In the genomic region with DNA sequence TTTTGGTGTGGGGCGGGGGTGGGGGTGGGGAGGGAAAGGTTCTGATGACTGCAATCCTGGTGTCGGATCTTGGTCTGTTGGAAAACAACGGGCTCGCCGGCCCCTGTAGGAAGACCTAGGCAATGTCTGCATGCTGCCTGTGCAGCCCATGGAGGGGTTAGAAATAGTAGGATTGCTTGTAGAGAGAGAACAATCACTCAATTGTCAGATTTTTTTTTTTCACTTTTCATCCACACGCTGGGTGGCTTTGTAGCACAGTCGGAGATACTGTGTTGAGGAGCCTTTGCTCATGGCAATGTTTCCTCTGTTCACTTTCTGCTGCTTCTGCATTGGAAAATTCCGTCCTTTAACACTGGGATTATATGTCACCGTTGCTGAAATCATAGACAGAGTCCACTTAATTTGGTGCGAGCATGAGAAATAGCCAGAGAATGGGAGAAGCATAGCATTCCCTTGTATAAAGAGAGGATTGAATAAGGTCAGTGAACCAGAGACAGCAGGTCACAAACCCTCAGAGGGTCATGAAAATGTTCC, we compare ENCODE assay signal across 16 cellular contexts.
DNase-seq lines count a peak whose midpoint lies in the region; ATAC-seq and TF ChIP-seq lines count a peak whose summit lies in the region.
"Had no signal": no experiment of that assay in that cellular context is flagged by ENCODE, and none has a peak within 500 bp of the region (broad histone marks: within the 10 kb centered on the region; RNA-seq: fewer than 3 reads in every experiment).

No MANE protein-coding gene starts in this region.

- no peak for TF ChIP-seq POLR2A in transverse colon (IDR thresholded peaks at IDR 0.05)
- TF ChIP-seq POLR2A in testis (IDR thresholded peaks at IDR 0.05), result no peak

- H3K36me3 ChIP-seq in right atrium auricular region (no peaks in the 10 kb centered on the region), neural progenitor cell (no peaks in the 10 kb centered on the region), transverse colon (no peaks in the 10 kb centered on the region), testis (ENCODE audit: low read depth, missing control alignments) (no peaks in the 10 kb centered on the region)

- H3K9me3 ChIP-seq in right atrium auricular region (no peaks in the 10 kb centered on the region), neural progenitor cell (ENCODE audit: low read depth) (no peaks in the 10 kb centered on the region), transverse colon (no peaks in the 10 kb centered on the region), testis (no peaks in the 10 kb centered on the region)

- H3F3A ChIP-seq in neural progenitor cell (ENCODE audit: low read depth), result peaks cover 35% of the 10 kb centered on the region

- H3K4me1 ChIP-seq in right atrium auricular region (no peaks in the 10 kb centered on the region), neural progenitor cell (peaks cover 57% of the 10 kb centered on the region), transverse colon (no peaks in the 10 kb centered on the region), testis (no peaks in the 10 kb centered on the region)

- H3K9ac ChIP-seq in neural progenitor cell, result no peak overlapping the region
- H3K9ac ChIP-seq: KMS-11 had no signal

- DNase-seq in caudate nucleus (lab: John Stamatoyannopoulos, UW), result peak in 19 of 61 donors; percentile 2 to 54 (median 17)
- DNase-seq in right atrium auricular region (ENCODE audit: low spot score), result no peak
- peak; percentile 56 for DNase-seq in neural progenitor cell (ENCODE audit: low spot score)
- no peak for DNase-seq in transverse colon
- no peak for DNase-seq in activated CD4-positive, alpha-beta T cell treated with anti-CD3 and anti-CD28 coated beads for 48 hours
- no peak for DNase-seq in testis
- DNase-seq: activated CD4-positive, alpha-beta memory T cell treated with anti-CD3 and anti-CD28 coated beads, Interleukin-2, amount 10 ng/mL, durations not matched to agents 7 days and 5 days; activated gamma-delta T cell; NCI-H510A; stimulated activated CD4-positive, alpha-beta T cell treated with anti-CD3 and anti-CD28 coated beads, Interleukin-4, amount 100 ng/mL, for 4 hours; stimulated activated naive B cell treated with anti-CD40 and anti-IgM and Interleukin-4, amounts not matched to agents 10 μg/mL and 1 μg/mL and 100 μg/mL, for 72 hours had no signal

- H3K9me3 Mint-ChIP-seq in neural progenitor cell, result peaks cover 19% of the 10 kb centered on the region

- H3K4me1 Mint-ChIP-seq in neural progenitor cell, result peaks cover 57% of the 10 kb centered on the region
- H3K4me1 Mint-ChIP-seq: activated CD4-positive, alpha-beta memory T cell treated with anti-CD3 and anti-CD28 coated beads, Interleukin-2, amount 10 ng/mL, durations not matched to agents 7 days and 5 days; stimulated activated naive B cell treated with anti-CD40 and anti-IgM and Interleukin-4, amounts not matched to agents 10 μg/mL and 1 μg/mL and 100 μg/mL, for 72 hours had no signal

- in situ Hi-C loops in transverse colon (cut with MboI; ENCODE audit: low pct_ligation_motif_present in 1 of 4, low pct_unique_long_range_greater_than_20kb in 1 of 4, low sequenced_read_pairs in 3 of 4), result no loop called here

- H3K27ac ChIP-seq in caudate nucleus (ENCODE audit: low read depth, low read length) (peak overlapping the region; percentile 74), right atrium auricular region (peak overlapping the region; percentile 14 to 60), neural progenitor cell (peak overlapping the region; percentile 23), transverse colon (peak overlapping the region in 3 of 4 donors; percentile 3 to 23 (median 20)), testis (no peak overlapping the region)
- H3K27ac ChIP-seq: C4-2B, hepatocyte, KMS-11 had no signal

- no peaks in the 10 kb centered on the region for H3K79me2 ChIP-seq in neural progenitor cell (ENCODE audit: low read depth)
- H3K79me2 ChIP-seq: hepatocyte had no signal

- no peak for ATAC-seq in HG02884 (IDR thresholded peaks at IDR 0.05; ENCODE audit: unreplicated experiment)
- ATAC-seq in HG03439 (IDR thresholded peaks at IDR 0.05; ENCODE audit: unreplicated experiment), result no peak
- ATAC-seq: stimulated activated naive B cell treated with anti-CD40 and anti-IgM and Interleukin-4, amounts not matched to agents 10 μg/mL and 1 μg/mL and 100 μg/mL, for 72 hours had no signal

- TF ChIP-seq EP300 in transverse colon (IDR thresholded peaks at IDR 0.05; ENCODE audit: low read depth), result no peak

- no peak for TF ChIP-seq CTCF in right atrium auricular region (IDR thresholded peaks at IDR 0.05)
- TF ChIP-seq CTCF in neural progenitor cell (IDR thresholded peaks at IDR 0.05), result no peak
- no peak for TF ChIP-seq CTCF in transverse colon (IDR thresholded peaks at IDR 0.05)
- TF ChIP-seq CTCF in testis (IDR thresholded peaks at IDR 0.05), result no peak

- H3K27ac Mint-ChIP-seq in neural progenitor cell, result peak overlapping the region; percentile 75
- H3K27ac Mint-ChIP-seq: activated CD4-positive, alpha-beta memory T cell treated with anti-CD3 and anti-CD28 coated beads, Interleukin-2, amount 10 ng/mL, durations not matched to agents 7 days and 5 days; stimulated activated naive B cell treated with anti-CD40 and anti-IgM and Interleukin-4, amounts not matched to agents 10 μg/mL and 1 μg/mL and 100 μg/mL, for 72 hours had no signal

- peak overlapping the region; percentile 37 for H2AFZ ChIP-seq in neural progenitor cell (replicated peaks)
- H2AFZ ChIP-seq: hepatocyte had no signal

- H3K4me2 ChIP-seq in neural progenitor cell, result peak overlapping the region; percentile 72
- H3K4me2 ChIP-seq: hepatocyte, KMS-11 had no signal

- H3K27me3 ChIP-seq in right atrium auricular region, result no peaks in the 10 kb centered on the region
- H3K27me3 ChIP-seq in neural progenitor cell, result no peaks in the 10 kb centered on the region
- no peaks in the 10 kb centered on the region for H3K27me3 ChIP-seq in transverse colon
- no peaks in the 10 kb centered on the region for H3K27me3 ChIP-seq in testis
- H3K27me3 ChIP-seq: hepatocyte had no signal

- H3K36me3 Mint-ChIP-seq in neural progenitor cell, result no peaks in the 10 kb centered on the region

- H3K4me3 ChIP-seq in right atrium auricular region (peak overlapping the region in 1 of 2 donors; percentile 3), neural progenitor cell (peak overlapping the region; percentile 25), transverse colon (no peak overlapping the region), testis (peak overlapping the region in 1 of 2 donors; percentile 0)
- H3K4me3 ChIP-seq: hepatocyte had no signal

- no peaks in the 10 kb centered on the region for H4K20me1 ChIP-seq in neural progenitor cell (ENCODE audit: low read depth)

- H3K27me3 Mint-ChIP-seq in neural progenitor cell (ENCODE audit: insufficient read depth, low read depth), result peaks cover 2% of the 10 kb centered on the region
- H3K27me3 Mint-ChIP-seq: activated CD4-positive, alpha-beta memory T cell treated with anti-CD3 and anti-CD28 coated beads, Interleukin-2, amount 10 ng/mL, durations not matched to agents 7 days and 5 days; stimulated activated naive B cell treated with anti-CD40 and anti-IgM and Interleukin-4, amounts not matched to agents 10 μg/mL and 1 μg/mL and 100 μg/mL, for 72 hours had no signal

- H3K4me3 Mint-ChIP-seq in neural progenitor cell, result peak overlapping the region; percentile 78
- H3K4me3 Mint-ChIP-seq: activated CD4-positive, alpha-beta memory T cell treated with anti-CD3 and anti-CD28 coated beads, Interleukin-2, amount 10 ng/mL, durations not matched to agents 7 days and 5 days; stimulated activated naive B cell treated with anti-CD40 and anti-IgM and Interleukin-4, amounts not matched to agents 10 μg/mL and 1 μg/mL and 100 μg/mL, for 72 hours had no signal

- intact Hi-C loops in transverse colon (cut with DNase I; ENCODE audit: low total_unique reads), result no loop called here
- intact Hi-C loops in testis (cut with DNase I; ENCODE audit: low total_unique reads), result no loop called here

- WGBS in transverse colon (ENCODE audit: low coverage in 1 of 2), 2 donors, result 84 to 100% methylated on average over 3 to 10 of the region's 10 CpGs
- 29 to 46% methylated on average over 10 of the region's 10 CpGs for WGBS in testis, 2 donors

Comparison
In these comparisons a context has a peak if more than half of its experiments do, and no peak if none do; other contexts are left out.
1. H3K27ac ChIP-seq: peak in caudate nucleus (single experiment), right atrium auricular region (2 of 2), neural progenitor cell (single experiment) and transverse colon (3 of 4); none in testis (0 of 2).